In genomic region chr1:236604218-236605029, GRCh38 we compare ENCODE assay signal across 1 cellular context.
TF ChIP-seq lines count a peak whose summit lies in the region.

Gene HEATR1, minus strand, starts transcription at chr1:236604516. Its CDS starts 421 bp downstream, at chr1:236604095.

TF ChIP-seq in HEK293, 187 proteins besides CTCF, POLR2A, EP300 and RAD21 (continued from another document):
- TF ChIP-seq HOXA7 (CRISPR knock-in tag; IDR thresholded peaks at IDR 0.05; ENCODE audit: borderline replicate concordance) (no peak), ZNF202 (tag by site-specific recombination; IDR thresholded peaks at IDR 0.05; ENCODE audit: borderline replicate concordance) (no peak), KLF9 (tag by site-specific recombination; IDR thresholded peaks at IDR 0.05; ENCODE audit: low read depth) (no peak; the same call in 1 of the 2 replicates), ZNF133 (tag by site-specific recombination; IDR thresholded peaks at IDR 0.05) (no peak), BCL6B (tag by site-specific recombination; IDR thresholded peaks at IDR 0.05) (no peak), KLF10 (tag by site-specific recombination; IDR thresholded peaks at IDR 0.05) (peak; percentile 59; the same call in 1 of the 2 replicates), ZNF791 (tag by site-specific recombination; IDR thresholded peaks at IDR 0.05) (no peak), ZFP41 (tag by site-specific recombination; IDR thresholded peaks at IDR 0.05; ENCODE audit: borderline replicate concordance) (no peak), ZNF76 (tag by site-specific recombination; IDR thresholded peaks at IDR 0.05; ENCODE audit: borderline replicate concordance, low read depth) (peak; percentile 73), ZNF138 (tag by site-specific recombination; IDR thresholded peaks at IDR 0.05; ENCODE audit: borderline replicate concordance) (no peak), ZNF621 (tag by site-specific recombination; IDR thresholded peaks at IDR 0.05) (no peak), SP2 (tag by site-specific recombination; IDR thresholded peaks at IDR 0.05) (peak; percentile 89), GFI1B (tag by site-specific recombination; IDR thresholded peaks at IDR 0.05) (peak; percentile 21; the same call in 1 of the 2 replicates), WT1 (tag by site-specific recombination; IDR thresholded peaks at IDR 0.05) (peak; percentile 41; the same call in 1 of the 2 replicates), ZNF221 (tag by site-specific recombination; IDR thresholded peaks at IDR 0.05; ENCODE audit: borderline replicate concordance) (no peak), ZNF350 (tag by site-specific recombination; IDR thresholded peaks at IDR 0.05) (no peak), ZNF394 (tag by site-specific recombination; IDR thresholded peaks at IDR 0.05; ENCODE audit: borderline replicate concordance) (peak; percentile 55; the same call in 1 of the 2 replicates), ZNF837 (tag by site-specific recombination; IDR thresholded peaks at IDR 0.05) (no peak), ZNF112 (tag by site-specific recombination; IDR thresholded peaks at IDR 0.05) (no peak), ZBTB1 (tag by site-specific recombination; IDR thresholded peaks at IDR 0.05) (no peak), ZNF19 (tag by site-specific recombination; IDR thresholded peaks at IDR 0.05; ENCODE audit: low read depth) (no peak), ZNF501 (tag by site-specific recombination; IDR thresholded peaks at IDR 0.05) (peak; percentile 86), ZBTB26 (tag by site-specific recombination; optimal IDR thresholded peaks at IDR 0.05) (peak; percentile 17), RBAK (tag by site-specific recombination; IDR thresholded peaks at IDR 0.05) (no peak; the same call in 1 of the 2 replicates), ZNF354C (tag by site-specific recombination; IDR thresholded peaks at IDR 0.05; ENCODE audit: borderline replicate concordance, low read depth) (no peak), ZBTB10 (tag by site-specific recombination; IDR thresholded peaks at IDR 0.05) (peak; percentile 29; the same call in 1 of the 2 replicates), ZNF248 (tag by site-specific recombination; IDR thresholded peaks at IDR 0.05) (no peak), ZNF596 (tag by site-specific recombination; IDR thresholded peaks at IDR 0.05) (no peak), GLI4 (tag by site-specific recombination; IDR thresholded peaks at IDR 0.05) (no peak; the same call in 1 of the 2 replicates), ZBTB44 (tag by site-specific recombination; IDR thresholded peaks at IDR 0.05) (peak; percentile 97)
TF ChIP-seq in HEK293: peak in this region for 64.
